9 cellular contexts compared by ENCODE assay signal in the genomic region with DNA sequence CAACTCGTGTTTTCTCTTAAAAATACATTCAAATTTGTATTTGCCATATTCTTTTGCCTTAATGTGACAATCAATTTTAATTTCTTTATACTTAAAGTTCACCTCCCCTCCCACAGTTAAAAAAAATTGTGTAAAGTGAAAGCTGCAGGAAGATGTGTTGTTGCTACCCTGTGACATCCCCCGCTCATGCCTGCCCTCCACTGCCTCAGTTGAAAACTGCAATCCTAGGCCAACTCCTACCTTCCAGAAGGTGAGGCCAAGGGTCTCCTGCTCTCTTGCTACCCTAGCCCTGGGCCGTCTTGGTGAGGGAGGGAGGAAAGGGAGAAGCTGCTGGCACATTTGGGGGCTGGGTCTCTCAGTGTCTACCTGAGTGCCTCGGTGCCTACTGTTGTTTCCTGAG. TPM values are rescaled to one million over a fixed set of nuclear protein-coding genes. Genes with fewer than 3 reads are reported as not detected.
DNase-seq lines count a peak whose midpoint lies in the region; ATAC-seq and TF ChIP-seq lines count a peak whose summit lies in the region.
"Had no signal": no experiment of that assay in that cellular context is flagged by ENCODE, and none has a peak within 500 bp of the region (broad histone marks: within the 10 kb centered on the region; RNA-seq: fewer than 3 reads in every experiment).

No MANE protein-coding gene starts in this region.

- no peak overlapping the region for H3K27ac ChIP-seq in H9 (ENCODE audit: insufficient read length, low read depth, low read length)
- H3K27ac ChIP-seq in mammary epithelial cell (ENCODE audit: insufficient read depth, low read depth, low read length) = no peak overlapping the region
- H3K27ac ChIP-seq: heart right ventricle had no signal

- H3K4ac ChIP-seq in H9 (ENCODE audit: low read depth, low read length) = no peak overlapping the region

- no peak overlapping the region for H3K18ac ChIP-seq in H9 (ENCODE audit: insufficient read length, low read depth, low read length)

- no peak for ATAC-seq in HG03108 (IDR thresholded peaks at IDR 0.05; ENCODE audit: unreplicated experiment)

- H3K27ac Mint-ChIP-seq in H9 = no peak overlapping the region

- H3K9me3 ChIP-seq in H9 (ENCODE audit: control insufficient read depth, low read depth, low read length) (no peaks in the 10 kb centered on the region), mammary epithelial cell (replicated peaks; ENCODE audit: insufficient read depth, low read length) (no peaks in the 10 kb centered on the region)

- H3K4me3 ChIP-seq in mammary epithelial cell (replicated peaks in 1 of 3; ENCODE audit: insufficient read depth in 1 of 3, low read depth in 2 of 3, low read length in 3 of 3) = no peak overlapping the region
- H3K4me3 ChIP-seq: heart right ventricle had no signal

- no TSS peak for BruUV-seq in mammary epithelial cell (replicated peaks; lab: Mats Ljungman, UMichigan)

- no peak overlapping the region for H2BK120ac ChIP-seq in H9 (ENCODE audit: low read depth, low read length, poor library complexity, severe bottlenecking)

- H2BK20ac ChIP-seq in H9 (ENCODE audit: low read depth, low read length, poor library complexity, severe bottlenecking) = no peak overlapping the region

- no peaks in the 10 kb centered on the region for H4K20me1 ChIP-seq in H9 (ENCODE audit: control insufficient read depth, insufficient read depth, insufficient read length)
- H4K20me1 ChIP-seq in mammary epithelial cell (ENCODE audit: insufficient read depth, low read length) = no peaks in the 10 kb centered on the region

- no peak overlapping the region for H2BK15ac ChIP-seq in H9 (ENCODE audit: low read depth, low read length)

- no peak overlapping the region for H3K56ac ChIP-seq in H9 (ENCODE audit: insufficient read length, low read depth, low read length)

- H2AFZ ChIP-seq in H9 (ENCODE audit: low read length) (no peak overlapping the region), mammary epithelial cell (ENCODE audit: low read depth, low read length) (no peak overlapping the region)

- H3K79me1 ChIP-seq in H9 (ENCODE audit: insufficient read depth, low read depth, low read length, poor library complexity, severe bottlenecking) = no peaks in the 10 kb centered on the region

- intact Hi-C loops in mammary epithelial cell (cut with micrococcal nuclease) = loop anchor here (1.0 kb wide), 2 partner anchors 38 to 157 kb away; no protein-coding TSS in a partner anchor

- no peak overlapping the region for H4K8ac ChIP-seq in H9 (replicated peaks; ENCODE audit: insufficient read length, low read depth, low read length)

- no peaks in the 10 kb centered on the region for H3K4me1 ChIP-seq in H9 (ENCODE audit: insufficient read depth, low read length)
- H3K4me1 ChIP-seq in mammary epithelial cell (ENCODE audit: insufficient read depth, low read length) = no peaks in the 10 kb centered on the region

- no peaks in the 10 kb centered on the region for H3K36me3 Mint-ChIP-seq in H9 (ENCODE audit: insufficient read depth in 1 of 3, low read depth in 3 of 3)

- peak; percentile 50 for DNase-seq in H9
- DNase-seq in T-helper 9 cell = peak; percentile 22
- DNase-seq in mammary epithelial cell = no peak
- DNase-seq in stimulated activated CD4-positive, alpha-beta T cell treated with anti-CD3 and anti-CD28 coated beads, Interleukin-15, amount 100 ng/mL, for 48 hours (ENCODE audit: low read depth in 2 of 2) = peak; percentile 11 to 47
- DNase-seq in NCI-H345 (lab: John Stamatoyannopoulos, UW) = no peak
- no peak for DNase-seq in SHP77 treated with DMSO at 0.1 percent for 48 hours (lab: John Stamatoyannopoulos, UW)
- DNase-seq in NCI-H1930 (lab: John Stamatoyannopoulos, UW) = no peak
- DNase-seq: heart right ventricle had no signal

- H2AK5ac ChIP-seq in H9 (ENCODE audit: insufficient read length, low read length) = no peak overlapping the region

- no peaks in the 10 kb centered on the region; the same call in 1 of the 2 replicates for H3K27me3 Mint-ChIP-seq in H9 (ENCODE audit: low read depth)

- CTCF ChIA-PET in mammary epithelial cell (lab: Charles Lee; ENCODE audit: low non-redundant PET) = no interaction called here

- no peak overlapping the region for H4K5ac ChIP-seq in H9 (ENCODE audit: insufficient read length, low read depth, low read length)

- dilution Hi-C loops in mammary epithelial cell (cut with HindIII; ENCODE audit: low sequenced_read_pairs) = no loop called here

- H2BK5ac ChIP-seq in H9 (ENCODE audit: insufficient read length, low read length) = no peak overlapping the region

- no peak overlapping the region for H3K4me3 Mint-ChIP-seq in H9

- no peaks in the 10 kb centered on the region for H3K27me3 ChIP-seq in H9 (ENCODE audit: insufficient read depth, low read length)
- no peaks in the 10 kb centered on the region for H3K27me3 ChIP-seq in mammary epithelial cell (ENCODE audit: insufficient read depth, low read length)
- H3K27me3 ChIP-seq: heart right ventricle had no signal

- no peaks in the 10 kb centered on the region for H3K23me2 ChIP-seq in H9 (ENCODE audit: insufficient read length, low read depth, low read length, poor library complexity, severe bottlenecking)

- H3K9me3 Mint-ChIP-seq in H9 = no peaks in the 10 kb centered on the region

- peaks cover 30 to 34% of the 10 kb centered on the region in 2 experiments for H3K4me1 Mint-ChIP-seq in H9

- no peaks in the 10 kb centered on the region for H3K36me3 ChIP-seq in mammary epithelial cell (ENCODE audit: insufficient read depth, low read length)
- H3K36me3 ChIP-seq: heart right ventricle had no signal

- TF ChIP-seq CTCF in H9 (conservative IDR thresholded peaks at IDR 0.05) = peak; percentile 69
- TF ChIP-seq CTCF in mammary epithelial cell (conservative IDR thresholded peaks at IDR 0.05 in 1 of 2, IDR thresholded peaks at IDR 0.05 in 1 of 2; ENCODE audit: extremely low read depth in 1 of 2, insufficient read depth in 1 of 2, low read depth in 1 of 2, low read length in 2 of 2) = peak; percentile 26 to 64

- H4K91ac ChIP-seq in H9 (ENCODE audit: insufficient read length, low read depth, low read length) = no peak overlapping the region

- WGBS in H9 (ENCODE audit: extremely low coverage, insufficient read length, low lambda C conversion rate) = no CpG with 5 or more reads among the region's 4 CpGs
- 69% methylated on average over 4 of the region's 4 CpGs for WGBS in mammary epithelial cell (ENCODE audit: low coverage, missing lambda C conversion rate)

- H3K4me2 ChIP-seq in H9 (ENCODE audit: insufficient read depth, insufficient read length, low read length) (no peak overlapping the region), mammary epithelial cell (ENCODE audit: insufficient read depth, low read depth, low read length) (no peak overlapping the region)

- no peak overlapping the region for H2BK12ac ChIP-seq in H9 (ENCODE audit: insufficient read length, low read depth, low read length)

- H3K23ac ChIP-seq in H9 (ENCODE audit: insufficient read length, low read depth, low read length) = no peak overlapping the region

- H3T11ph ChIP-seq in H9 (ENCODE audit: low read length) = no peak overlapping the region

- no peak overlapping the region for H3K14ac ChIP-seq in H9 (ENCODE audit: insufficient read depth, low read length)

- H3K9ac ChIP-seq in H9 (ENCODE audit: extremely low read depth, insufficient read length, low read length) = no peak overlapping the region
- no peak overlapping the region for H3K9ac ChIP-seq in mammary epithelial cell (ENCODE audit: insufficient read depth, low read length)

- in situ Hi-C loops in mammary epithelial cell (cut with MboI; ENCODE audit: low sequenced_read_pairs in 2 of 2) = loop anchor here (10.0 to 25.0 kb wide), 2 partner anchors 140 to 322 kb away; no protein-coding TSS in a partner anchor

- no peaks in the 10 kb centered on the region for H3K79me2 ChIP-seq in H9 (ENCODE audit: insufficient read depth, low read length)
- no peaks in the 10 kb centered on the region for H3K79me2 ChIP-seq in mammary epithelial cell (ENCODE audit: insufficient read depth, low read length)

RNA-seq across cellular contexts. Expression of gene CMTM7, which starts 57.0 kb away (rescaled TPM):
- total RNA-seq in H9 (2021) (20.6 and 23.9 TPM in 2 replicates), mammary epithelial cell (10 to 100 TPM; 35.8 to 62.1 TPM)
- 78.0 TPM for polyA plus RNA-seq in mammary epithelial cell
- 105 TPM for polyA minus RNA-seq in mammary epithelial cell

Comparison
In these comparisons a context has a peak if more than half of its experiments do, and no peak if none do; other contexts are left out.
1. DNase-seq: peak in H9 (single experiment), T-helper 9 cell (single experiment) and stimulated activated CD4-positive, alpha-beta T cell treated with anti-CD3 and anti-CD28 coated beads, Interleukin-15, amount 100 ng/mL, for 48 hours (2 of 2); none in mammary epithelial cell (single experiment), NCI-H345 (single experiment), SHP77 treated with DMSO at 0.1 percent for 48 hours (single experiment) and NCI-H1930 (0 of 2).